In the genomic region with DNA sequence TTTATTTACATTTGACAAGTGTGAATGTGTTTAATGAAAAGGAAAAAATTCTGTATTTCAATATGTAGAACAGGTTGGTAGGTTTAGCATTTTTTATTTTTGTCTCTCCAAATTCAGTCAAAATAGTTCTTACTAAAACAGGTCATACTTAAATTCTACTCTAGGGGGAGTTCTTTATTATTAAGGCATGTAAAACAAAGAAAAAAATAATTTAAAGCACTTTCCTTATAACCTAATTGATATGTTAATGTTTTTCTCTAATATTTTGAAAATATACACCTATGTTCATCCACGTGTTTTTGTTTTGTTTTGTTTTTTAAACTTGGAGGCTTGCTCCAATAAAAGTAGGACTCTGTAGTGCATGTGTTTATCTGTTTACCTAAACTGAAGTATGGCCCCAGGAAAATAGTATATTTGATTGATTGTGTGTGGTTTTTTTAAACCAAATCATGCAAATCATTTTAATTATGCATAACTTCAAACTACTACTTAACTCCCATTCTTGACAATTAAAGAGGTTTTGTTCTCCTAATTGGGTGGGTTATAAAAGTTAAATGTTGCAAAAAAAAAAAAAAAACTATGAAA, we compare ENCODE assay signal across 12 cellular contexts.
DNase-seq lines count a peak whose midpoint lies in the region; ATAC-seq, FAIRE-seq and TF ChIP-seq lines count a peak whose summit lies in the region.
"Had no signal": no experiment of that assay in that cellular context is flagged by ENCODE, and none has a peak within 500 bp of the region (broad histone marks: within the 10 kb centered on the region; RNA-seq: fewer than 3 reads in every experiment).

No MANE protein-coding gene starts in this region.

- POLR2A ChIA-PET in HepG2 (lab: Yijun Ruan, JAX), result no interaction called here

- intact Hi-C loops in HepG2 (cut with micrococcal nuclease; ENCODE audit: unreplicated experiment), result loop anchor here (10.0 kb wide), 1 partner anchor 238 kb away; no protein-coding TSS in a partner anchor

- H3K4me1 ChIP-seq in liver (ENCODE audit: control insufficient read depth in 4 of 4, insufficient read depth in 4 of 4, low read length in 3 of 4) (no peaks in the 10 kb centered on the region), HepG2 (ENCODE audit: insufficient read depth, low read length) (no peaks in the 10 kb centered on the region)
- H3K4me1 ChIP-seq: thyroid gland had no signal

- no peak for TF ChIP-seq POLR2A in HepG2 (IDR thresholded peaks at IDR 0.05; ENCODE audit: insufficient read depth in 1 of 2, low read depth in 2 of 2, low read length in 2 of 2)

- BruUV-seq in HepG2 (replicated peaks; lab: Mats Ljungman, UMichigan), result no TSS peak

- peak; percentile 7 for TF ChIP-seq CTCF in liver (IDR thresholded peaks at IDR 0.05; ENCODE audit: low read depth, low read length, missing input control)
- no peak for TF ChIP-seq CTCF in HepG2 (CRISPR knock-in tag; IDR thresholded peaks at IDR 0.05)

- H3K9me3 ChIP-seq in liver (ENCODE audit: control insufficient read depth in 4 of 4, low read length in 3 of 4) (no peaks in the 10 kb centered on the region), HepG2 (ENCODE audit: low read length) (no peaks in the 10 kb centered on the region)
- H3K9me3 ChIP-seq: thyroid gland had no signal

- no peaks in the 10 kb centered on the region for H3K27me3 ChIP-seq in liver (ENCODE audit: control insufficient read depth in 4 of 4, insufficient read depth in 4 of 4, low read length in 3 of 4)
- no peaks in the 10 kb centered on the region for H3K27me3 ChIP-seq in HepG2 (ENCODE audit: control insufficient read depth in 1 of 2, insufficient read depth in 2 of 2, low read length in 2 of 2)
- H3K27me3 ChIP-seq: thyroid gland had no signal

- TF ChIP-seq EP300 in HepG2 (IDR thresholded peaks at IDR 0.05; ENCODE audit: low read depth in 2 of 2, low read length in 2 of 2) (no peak), HepG2 (CRISPR knock-in tag; IDR thresholded peaks at IDR 0.05; ENCODE audit: borderline replicate concordance) (no peak)

- CTCF ChIA-PET in HepG2 (lab: Yijun Ruan, JAX; ENCODE audit: low intra/inter-chr PET ratio, low total read pairs), result no interaction called here

- no peaks in the 10 kb centered on the region for H3K79me2 ChIP-seq in HepG2 (ENCODE audit: insufficient read depth, low read length)

- TF ChIP-seq RAD21 in liver (IDR thresholded peaks at IDR 0.05) (peak in 1 of 2 donors; percentile 33), HepG2 (CRISPR knock-in tag; IDR thresholded peaks at IDR 0.05) (no peak)

- no peak overlapping the region for H3K4me3 ChIP-seq in liver (ENCODE audit: low read depth in 1 of 3, low read length in 3 of 3)
- H3K4me3 ChIP-seq in HepG2 (replicated peaks in 1 of 3; ENCODE audit: insufficient read depth in 1 of 3, low read depth in 2 of 3, low read length in 3 of 3), result no peak overlapping the region
- H3K4me3 ChIP-seq: lung, thyroid gland had no signal

- in situ Hi-C loops in HepG2 (cut with HindIII; ENCODE audit: extremely low pct_ligation_motif_present, low pct_unique_long_range_greater_than_20kb), result no loop called here

- no peak overlapping the region for H3K4me2 ChIP-seq in HepG2 (ENCODE audit: low read depth, low read length)

- no peak overlapping the region for H3K27ac ChIP-seq in liver (ENCODE audit: low read depth in 1 of 2, low read length in 2 of 2)
- no peak overlapping the region for H3K27ac ChIP-seq in HepG2 (ENCODE audit: extremely low read length, insufficient read depth, low read length)
- H3K27ac ChIP-seq: thyroid gland had no signal

- H3K9ac ChIP-seq in liver (ENCODE audit: low read depth in 1 of 2, low read length in 2 of 2) (no peak overlapping the region), HepG2 (ENCODE audit: insufficient read depth, low read depth, low read length) (no peak overlapping the region)

- ATAC-seq in HepG2 (no peak), GM21447 (IDR thresholded peaks at IDR 0.05; ENCODE audit: unreplicated experiment) (no peak), GM18873 (IDR thresholded peaks at IDR 0.05; ENCODE audit: low FRiP score, unreplicated experiment) (no peak)
- ATAC-seq: right cardiac atrium had no signal

- no peak overlapping the region for H2AFZ ChIP-seq in HepG2 (ENCODE audit: low read length)

- no peaks in the 10 kb centered on the region for H4K20me1 ChIP-seq in HepG2 (ENCODE audit: insufficient read depth, low read length)

- H3K36me3 ChIP-seq in liver (ENCODE audit: control insufficient read depth in 4 of 4, insufficient read depth in 3 of 4, low read depth in 1 of 4, low read length in 3 of 4) (no peaks in the 10 kb centered on the region), HepG2 (replicated peaks in 1 of 2; ENCODE audit: control insufficient read depth in 1 of 2, insufficient read depth in 2 of 2, low read length in 2 of 2) (no peaks in the 10 kb centered on the region)
- H3K36me3 ChIP-seq: thyroid gland had no signal

- no peak for FAIRE-seq in HepG2 (lab: Jason Lieb, UNC)
- peak; percentile 78 for FAIRE-seq in RCC 7860 (lab: Jason Lieb, UNC)

- DNase-seq in HepG2 (ENCODE audit: low spot score), result no peak
- no peak for DNase-seq in RCC 7860 (ENCODE audit: low spot score)
- DNase-seq in fibroblast of peridontal ligament (ENCODE audit: extremely low read depth), result peak; percentile 6
- no peak for DNase-seq in activated naive CD4-positive, alpha-beta T cell treated with Interleukin-2 at 50 U/mL for 16 hours
- DNase-seq in NCI-H1048 (lab: John Stamatoyannopoulos, UW), result no peak
- DNase-seq: head of caudate nucleus, right cardiac atrium, thyroid gland had no signal

- WGBS in liver, result 98% methylated on average over 1 of the region's 1 CpG
- 48% methylated on average over 1 of the region's 1 CpG for WGBS in HepG2 (ENCODE audit: low lambda C conversion rate)

TF ChIP-seq in liver, 16 proteins besides CTCF, POLR2A, EP300 and RAD21:
- no peak for TF ChIP-seq EGR1 (IDR thresholded peaks at IDR 0.05; ENCODE audit: low read depth in 2 of 2)
- TF ChIP-seq, protein P1, sequence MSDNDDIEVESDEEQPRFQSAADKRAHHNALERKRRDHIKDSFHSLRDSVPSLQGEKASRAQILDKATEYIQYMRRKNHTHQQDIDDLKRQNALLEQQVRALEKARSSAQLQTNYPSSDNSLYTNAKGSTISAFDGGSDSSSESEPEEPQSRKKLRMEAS (IDR thresholded peaks at IDR 0.05), result no peak
- no peak for TF ChIP-seq HNF4A (conservative IDR thresholded peaks at IDR 0.05)
- no peak for TF ChIP-seq FOXA1 (IDR thresholded peaks at IDR 0.05)
- TF ChIP-seq, protein P2, sequence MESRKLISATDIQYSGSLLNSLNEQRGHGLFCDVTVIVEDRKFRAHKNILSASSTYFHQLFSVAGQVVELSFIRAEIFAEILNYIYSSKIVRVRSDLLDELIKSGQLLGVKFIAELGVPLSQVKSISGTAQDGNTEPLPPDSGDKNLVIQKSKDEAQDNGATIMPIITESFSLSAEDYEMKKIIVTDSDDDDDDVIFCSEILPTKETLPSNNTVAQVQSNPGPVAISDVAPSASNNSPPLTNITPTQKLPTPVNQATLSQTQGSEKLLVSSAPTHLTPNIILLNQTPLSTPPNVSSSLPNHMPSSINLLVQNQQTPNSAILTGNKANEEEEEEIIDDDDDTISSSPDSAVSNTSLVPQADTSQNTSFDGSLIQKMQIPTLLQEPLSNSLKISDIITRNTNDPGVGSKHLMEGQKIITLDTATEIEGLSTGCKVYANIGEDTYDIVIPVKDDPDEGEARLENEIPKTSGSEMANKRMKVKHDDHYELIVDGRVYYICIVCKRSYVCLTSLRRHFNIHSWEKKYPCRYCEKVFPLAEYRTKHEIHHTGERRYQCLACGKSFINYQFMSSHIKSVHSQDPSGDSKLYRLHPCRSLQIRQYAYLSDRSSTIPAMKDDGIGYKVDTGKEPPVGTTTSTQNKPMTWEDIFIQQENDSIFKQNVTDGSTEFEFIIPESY (IDR thresholded peaks at IDR 0.05), result no peak

TF ChIP-seq in HepG2, 621 proteins besides CTCF, POLR2A, EP300 and RAD21:
- TF ChIP-seq, protein P3, sequence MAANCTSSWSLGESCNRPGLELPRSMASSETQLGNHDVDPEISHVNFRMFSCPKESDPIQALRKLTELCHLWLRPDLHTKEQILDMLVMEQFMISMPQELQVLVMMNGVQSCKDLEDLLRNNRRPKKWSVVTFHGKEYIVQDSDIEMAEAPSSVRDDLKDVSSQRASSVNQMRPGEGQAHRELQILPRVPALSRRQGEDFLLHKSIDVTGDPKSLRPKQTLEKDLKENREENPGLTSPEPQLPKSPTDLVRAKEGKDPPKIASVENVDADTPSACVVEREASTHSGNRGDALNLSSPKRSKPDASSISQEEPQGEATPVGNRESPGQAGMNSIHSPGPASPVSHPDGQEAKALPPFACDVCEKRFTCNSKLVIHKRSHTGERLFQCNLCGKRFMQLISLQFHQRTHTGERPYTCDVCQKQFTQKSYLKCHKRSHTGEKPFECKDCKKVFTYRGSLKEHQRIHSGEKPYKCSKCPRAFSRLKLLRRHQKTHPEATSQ (CRISPR knock-in tag; IDR thresholded peaks at IDR 0.05; ENCODE audit: borderline replicate concordance), result no peak
- TF ChIP-seq ZNF670 (CRISPR knock-in tag; IDR thresholded peaks at IDR 0.05; ENCODE audit: borderline replicate concordance) (no peak), KAT2B (IDR thresholded peaks at IDR 0.05; ENCODE audit: borderline replicate concordance, low read depth, low read length) (no peak)
